ENCODE assay signal across 20 cellular contexts in the genomic region with DNA sequence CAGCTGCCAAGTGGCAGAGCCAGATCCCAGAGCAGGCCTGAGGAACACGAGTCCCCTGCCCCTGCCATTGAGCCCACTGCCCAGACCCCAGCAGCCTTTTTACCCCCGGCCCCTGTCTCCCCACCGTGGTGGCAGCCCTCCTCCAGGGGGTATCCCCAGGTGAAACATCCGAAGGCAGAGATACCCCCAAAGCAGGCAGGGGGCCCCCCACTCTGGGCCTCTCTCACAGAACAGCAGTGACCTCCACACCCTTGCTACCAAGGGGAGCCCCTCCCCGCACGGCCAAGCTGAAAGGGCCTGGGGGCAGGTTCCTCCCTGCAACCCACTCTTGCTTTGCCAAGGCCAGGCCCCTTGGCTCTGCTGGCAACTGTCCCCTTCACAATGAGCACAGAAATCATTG.
DNase-seq lines count a peak whose midpoint lies in the region; ATAC-seq and TF ChIP-seq lines count a peak whose summit lies in the region.
"Had no signal": no experiment of that assay in that cellular context is flagged by ENCODE, and none has a peak within 500 bp of the region (broad histone marks: within the 10 kb centered on the region; RNA-seq: fewer than 3 reads in every experiment).

No MANE protein-coding gene starts in this region.

- ATAC-seq in Right ventricle myocardium superior (ENCODE audit: poor library complexity) (no peak), left ventricle myocardium superior (no peak)
- ATAC-seq in stimulated activated memory B cell treated with anti-CD40 and anti-IgM and Interleukin-4, amounts not matched to agents 10 μg/mL and 1 μg/mL and 100 μg/mL, for 72 hours, result peak; percentile 40

- H3K9me3 ChIP-seq in WERI-Rb-1 (ENCODE audit: severe bottlenecking) (no peaks in the 10 kb centered on the region), neuronal stem cell (replicated peaks in 1 of 2; ENCODE audit: control insufficient read depth in 2 of 2, insufficient read depth in 1 of 2, low read depth in 1 of 2, low read length in 2 of 2) (no peaks in the 10 kb centered on the region)
- H3K9me3 ChIP-seq: BE2C, BLaER1 had no signal

- H4K91ac ChIP-seq in neuronal stem cell (ENCODE audit: low read depth, low read length, poor library complexity), result no peak overlapping the region

- H3K4me1 ChIP-seq in neuronal stem cell (ENCODE audit: control insufficient read depth in 2 of 2, insufficient read depth in 1 of 2, low read depth in 1 of 2, low read length in 2 of 2), result peaks cover 0 to 29% of the 10 kb centered on the region in 2 donors
- H3K4me1 ChIP-seq: BE2C had no signal

- no peak overlapping the region for H3K14ac ChIP-seq in neuronal stem cell (ENCODE audit: low read length)

- H3K18ac ChIP-seq in neuronal stem cell (ENCODE audit: low read length), result peak overlapping the region; percentile 44

- H2BK15ac ChIP-seq in neuronal stem cell (ENCODE audit: low read length), result peak overlapping the region; percentile 74

- H3K27ac ChIP-seq in WERI-Rb-1 (peak overlapping the region; percentile 78), neuronal stem cell (replicated peaks; ENCODE audit: low read length) (no peak overlapping the region)
- H3K27ac ChIP-seq: 22Rv1, BLaER1 had no signal

- H2AK5ac ChIP-seq in neuronal stem cell (ENCODE audit: low read depth, low read length), result peak overlapping the region; percentile 98

- no peak overlapping the region for H2BK120ac ChIP-seq in neuronal stem cell (ENCODE audit: low read depth, low read length)

- no peak overlapping the region for H3K23ac ChIP-seq in neuronal stem cell (ENCODE audit: low read depth, low read length, poor library complexity)

- no peak overlapping the region for H3K4me3 Mint-ChIP-seq in stimulated activated memory B cell treated with anti-CD40 and anti-IgM and Interleukin-4, amounts not matched to agents 10 μg/mL and 1 μg/mL and 100 μg/mL, for 72 hours
- no peak overlapping the region for H3K4me3 Mint-ChIP-seq in activated CD4-positive, alpha-beta T cell treated with anti-CD3 and anti-CD28 coated beads, Interleukin-2, amount 10 ng/mL, durations not matched to agents 24 days and 14 days
- H3K4me3 Mint-ChIP-seq: CD14-positive monocyte; CD4-positive, CD25-positive, alpha-beta regulatory T cell; CD8-positive, alpha-beta memory T cell had no signal

- no peak overlapping the region for H4K8ac ChIP-seq in neuronal stem cell (ENCODE audit: low read depth, low read length)

- H3K27me3 Mint-ChIP-seq in stimulated activated memory B cell treated with anti-CD40 and anti-IgM and Interleukin-4, amounts not matched to agents 10 μg/mL and 1 μg/mL and 100 μg/mL, for 72 hours, result peaks cover 96% of the 10 kb centered on the region
- peaks cover 18% of the 10 kb centered on the region for H3K27me3 Mint-ChIP-seq in activated CD4-positive, alpha-beta T cell treated with anti-CD3 and anti-CD28 coated beads, Interleukin-2, amount 10 ng/mL, durations not matched to agents 24 days and 14 days

- H3K4me1 Mint-ChIP-seq in stimulated activated memory B cell treated with anti-CD40 and anti-IgM and Interleukin-4, amounts not matched to agents 10 μg/mL and 1 μg/mL and 100 μg/mL, for 72 hours, result peaks cover 16% of the 10 kb centered on the region
- H3K4me1 Mint-ChIP-seq in activated CD4-positive, alpha-beta T cell treated with anti-CD3 and anti-CD28 coated beads, Interleukin-2, amount 10 ng/mL, durations not matched to agents 24 days and 14 days, result peaks cover 4% of the 10 kb centered on the region

- H3K9ac ChIP-seq in neuronal stem cell (ENCODE audit: low read depth, low read length, poor library complexity), result peak overlapping the region; percentile 16
- H3K9ac ChIP-seq: BLaER1 had no signal

- H3K4me2 ChIP-seq in neuronal stem cell (ENCODE audit: insufficient read depth, low read length, poor library complexity, severe bottlenecking), result no peak overlapping the region
- H3K4me2 ChIP-seq: BLaER1 had no signal

- no peaks in the 10 kb centered on the region for H3K36me3 Mint-ChIP-seq in stimulated activated memory B cell treated with anti-CD40 and anti-IgM and Interleukin-4, amounts not matched to agents 10 μg/mL and 1 μg/mL and 100 μg/mL, for 72 hours
- H3K36me3 Mint-ChIP-seq in activated CD4-positive, alpha-beta T cell treated with anti-CD3 and anti-CD28 coated beads, Interleukin-2, amount 10 ng/mL, durations not matched to agents 24 days and 14 days (ENCODE audit: low read depth), result no peaks in the 10 kb centered on the region
- H3K36me3 Mint-ChIP-seq: CD14-positive monocyte; CD4-positive, alpha-beta memory T cell; CD4-positive, CD25-positive, alpha-beta regulatory T cell; CD8-positive, alpha-beta memory T cell had no signal

- no peak for TF ChIP-seq CTCF in WERI-Rb-1 (IDR thresholded peaks at IDR 0.05; ENCODE audit: low read depth, low read length)

- WGBS in neuronal stem cell (ENCODE audit: extremely low coverage in 2 of 2, insufficient read length in 2 of 2, insufficient replicate concordance in 1 of 2), 2 donors, result no CpG with 5 or more reads among the region's 6 CpGs

- H3K36me3 ChIP-seq in WERI-Rb-1, result no peaks in the 10 kb centered on the region
- H3K36me3 ChIP-seq in neuronal stem cell (replicated peaks in 1 of 2; ENCODE audit: control insufficient read depth in 2 of 2, insufficient read depth in 2 of 2, low read length in 2 of 2), result no peaks in the 10 kb centered on the region
- H3K36me3 ChIP-seq: BE2C, BLaER1 had no signal

- H3K27ac Mint-ChIP-seq in stimulated activated memory B cell treated with anti-CD40 and anti-IgM and Interleukin-4, amounts not matched to agents 10 μg/mL and 1 μg/mL and 100 μg/mL, for 72 hours, result no peak overlapping the region
- no peak overlapping the region for H3K27ac Mint-ChIP-seq in activated CD4-positive, alpha-beta T cell treated with anti-CD3 and anti-CD28 coated beads, Interleukin-2, amount 10 ng/mL, durations not matched to agents 24 days and 14 days
- H3K27ac Mint-ChIP-seq: CD4-positive, alpha-beta memory T cell; CD4-positive, CD25-positive, alpha-beta regulatory T cell had no signal

- no peak overlapping the region for H3K4me3 ChIP-seq in WERI-Rb-1 (ENCODE audit: low read depth, low read length)
- no peak overlapping the region for H3K4me3 ChIP-seq in neuronal stem cell (ENCODE audit: low read length in 2 of 2)
- H3K4me3 ChIP-seq: BLaER1 had no signal

- no peak overlapping the region for H2BK12ac ChIP-seq in neuronal stem cell (ENCODE audit: low read length)

- H3K4ac ChIP-seq in neuronal stem cell (ENCODE audit: low read length), result peak overlapping the region; percentile 90

- H3K9me3 Mint-ChIP-seq in stimulated activated memory B cell treated with anti-CD40 and anti-IgM and Interleukin-4, amounts not matched to agents 10 μg/mL and 1 μg/mL and 100 μg/mL, for 72 hours, result no peaks in the 10 kb centered on the region
- no peaks in the 10 kb centered on the region for H3K9me3 Mint-ChIP-seq in activated CD4-positive, alpha-beta T cell treated with anti-CD3 and anti-CD28 coated beads, Interleukin-2, amount 10 ng/mL, durations not matched to agents 24 days and 14 days
- H3K9me3 Mint-ChIP-seq: CD8-positive, alpha-beta memory T cell had no signal

- H2BK5ac ChIP-seq in neuronal stem cell (ENCODE audit: low read length), result peak overlapping the region; percentile 77

- intact Hi-C loops in Right ventricle myocardium superior (cut with DNase I) (no loop called here), left ventricle myocardium superior (cut with micrococcal nuclease) (no loop called here)
- intact Hi-C loops in activated CD4-positive, alpha-beta T cell treated with anti-CD3 and anti-CD28 coated beads, Interleukin-2, amount 10 ng/mL, durations not matched to agents 24 days and 14 days (cut with micrococcal nuclease), result no loop called here

- peaks cover 1% of the 10 kb centered on the region for H3K79me1 ChIP-seq in neuronal stem cell (ENCODE audit: low read depth, low read length)

- H3K27me3 ChIP-seq in WERI-Rb-1 (ENCODE audit: insufficient read depth, low read depth, severe bottlenecking), result no peaks in the 10 kb centered on the region
- H3K27me3 ChIP-seq in neuronal stem cell (ENCODE audit: control insufficient read depth in 3 of 3, insufficient read depth in 3 of 3, low read depth in 1 of 3, low read length in 3 of 3), result peaks cover 0 to 89% (median 0%) of the 10 kb centered on the region in 3 experiments

- DNase-seq in Right ventricle myocardium superior, result peak; percentile 10
- no peak for DNase-seq in left ventricle myocardium superior
- no peak for DNase-seq in WERI-Rb-1
- DNase-seq in neuronal stem cell (ENCODE audit: low spot score), result no peak
- no peak for DNase-seq in activated CD4-positive, alpha-beta T cell treated with anti-CD3 and anti-CD28 coated beads, Interleukin-2, amount 10 ng/mL, durations not matched to agents 24 days and 14 days
- DNase-seq in DMS 273 treated with DMSO at 0.1 percent for 48 hours (lab: John Stamatoyannopoulos, UW), result no peak
- no peak for DNase-seq in A172 (ENCODE audit: low spot score)
- DNase-seq: ACHN; BE2C; C1 segment of cervical spinal cord; CD4-positive, alpha-beta memory T cell; CD4-positive, CD25-positive, alpha-beta regulatory T cell; CD8-positive, alpha-beta memory T cell; COR-L47; DMS79 treated with DMSO at 0.1 percent for 48 hours; GF-D8 had no signal

- no peak overlapping the region for H2AFZ ChIP-seq in neuronal stem cell (ENCODE audit: low read length)
